Comparison of ENCODE assay signal across 24 cellular contexts in genomic region chr11:121692236-121692635, GRCh38.
DNase-seq lines count a peak whose midpoint lies in the region; ATAC-seq, FAIRE-seq and TF ChIP-seq lines count a peak whose summit lies in the region.
"Had no signal": no experiment of that assay in that cellular context is flagged by ENCODE, and none has a peak within 500 bp of the region (broad histone marks: within the 10 kb centered on the region; RNA-seq: fewer than 3 reads in every experiment).

No MANE protein-coding gene starts in this region.

- H3K27me3 Mint-ChIP-seq in nephron (ENCODE audit: low read depth): no peaks in the 10 kb centered on the region
- H3K27me3 Mint-ChIP-seq in CD4-positive, alpha-beta memory T cell: peaks cover 5% of the 10 kb centered on the region in 2 donors

- H3K4me1 Mint-ChIP-seq in nephron: peaks cover 57% of the 10 kb centered on the region
- peaks cover 0 to 1% (median 0%) of the 10 kb centered on the region in 4 donors for H3K4me1 Mint-ChIP-seq in CD4-positive, alpha-beta memory T cell
- H3K4me1 Mint-ChIP-seq: IgD-negative memory B cell had no signal

- TF ChIP-seq CTCF in HepG2 (CRISPR knock-in tag; IDR thresholded peaks at IDR 0.05): no peak
- TF ChIP-seq CTCF in right lobe of liver (IDR thresholded peaks at IDR 0.05): no peak
- no peak for TF ChIP-seq CTCF in astrocyte of the spinal cord (IDR thresholded peaks at IDR 0.05; ENCODE audit: low read depth, low read length)
- no peak for TF ChIP-seq CTCF in nephron (IDR thresholded peaks at IDR 0.05; ENCODE audit: unreplicated experiment in 3 of 3)

- H3K27ac ChIP-seq in HepG2 (ENCODE audit: extremely low read length, insufficient read depth, low read length) (peak overlapping the region; percentile 40), right lobe of liver (no peak overlapping the region)
- H3K27ac ChIP-seq in CD4-positive, alpha-beta memory T cell (ENCODE audit: low read depth, low read length): no peak overlapping the region
- H3K27ac ChIP-seq: KMS-11, SK-N-MC had no signal

- H3K27me3 ChIP-seq in HepG2 (ENCODE audit: control insufficient read depth in 1 of 2, insufficient read depth in 2 of 2, low read length in 2 of 2) (no peaks in the 10 kb centered on the region), right lobe of liver (no peaks in the 10 kb centered on the region)
- no peaks in the 10 kb centered on the region for H3K27me3 ChIP-seq in CD4-positive, alpha-beta memory T cell (ENCODE audit: insufficient read depth, low read length)

- H3K4me2 ChIP-seq in HepG2 (ENCODE audit: low read depth, low read length): no peak overlapping the region
- H3K4me2 ChIP-seq: KMS-11 had no signal

- no peak overlapping the region for H2AFZ ChIP-seq in HepG2 (ENCODE audit: low read length)

- no peak for FAIRE-seq in HepG2 (lab: Jason Lieb, UNC)
- FAIRE-seq: D721Med, GM12891 had no signal

- POLR2A ChIA-PET in HepG2 (lab: Yijun Ruan, JAX): no interaction called here
- POLR2A ChIA-PET in CD4-positive, alpha-beta memory T cell (lab: Charles Lee; ENCODE audit: partially characterized antibody): no interaction called here

- H3K9me3 Mint-ChIP-seq in nephron: no peaks in the 10 kb centered on the region
- H3K9me3 Mint-ChIP-seq in CD4-positive, alpha-beta memory T cell: peaks cover 0 to 3% (median 0%) of the 10 kb centered on the region in 8 donors

- H3K36me3 Mint-ChIP-seq in nephron (ENCODE audit: low read depth): no peaks in the 10 kb centered on the region
- H3K36me3 Mint-ChIP-seq in CD4-positive, alpha-beta memory T cell: peaks cover 0 to 6% of the 10 kb centered on the region in 2 donors
- H3K36me3 Mint-ChIP-seq: IgD-negative memory B cell had no signal

- H3K79me2 ChIP-seq in HepG2 (ENCODE audit: insufficient read depth, low read length): no peaks in the 10 kb centered on the region

- TF ChIP-seq EP300 in HepG2 (IDR thresholded peaks at IDR 0.05; ENCODE audit: low read depth in 2 of 2, low read length in 2 of 2): no peak
- TF ChIP-seq EP300 in HepG2 (CRISPR knock-in tag; IDR thresholded peaks at IDR 0.05; ENCODE audit: borderline replicate concordance): no peak

- H4K20me1 ChIP-seq in HepG2 (ENCODE audit: insufficient read depth, low read length): no peaks in the 10 kb centered on the region

- H3K27ac Mint-ChIP-seq in nephron: peak overlapping the region in 2 of 3 experiments; percentile 7 to 17
- H3K27ac Mint-ChIP-seq in CD4-positive, alpha-beta memory T cell: no peak overlapping the region
- H3K27ac Mint-ChIP-seq: IgD-negative memory B cell had no signal

- no peak overlapping the region for H3K4me3 Mint-ChIP-seq in nephron
- H3K4me3 Mint-ChIP-seq in CD4-positive, alpha-beta memory T cell: no peak overlapping the region
- H3K4me3 Mint-ChIP-seq: IgD-negative memory B cell had no signal

- ATAC-seq in HepG2: peak; percentile 78
- ATAC-seq in right lobe of liver: no peak
- no peak for ATAC-seq in activated CD4-positive, CD25-positive, alpha-beta regulatory T cell treated with anti-CD3 and anti-CD28 coated beads, Interleukin-2, amount 50 U/mL, for 24 hours
- ATAC-seq in HG03442 (IDR thresholded peaks at IDR 0.05; ENCODE audit: unreplicated experiment): no peak

- TF ChIP-seq POLR2A in HepG2 (IDR thresholded peaks at IDR 0.05; ENCODE audit: insufficient read depth in 1 of 2, low read depth in 2 of 2, low read length in 2 of 2) (no peak), right lobe of liver (IDR thresholded peaks at IDR 0.05) (no peak)

- H3K36me3 ChIP-seq in HepG2 (replicated peaks in 1 of 2; ENCODE audit: control insufficient read depth in 1 of 2, insufficient read depth in 2 of 2, low read length in 2 of 2) (no peaks in the 10 kb centered on the region), right lobe of liver (no peaks in the 10 kb centered on the region)
- no peaks in the 10 kb centered on the region for H3K36me3 ChIP-seq in CD4-positive, alpha-beta memory T cell (ENCODE audit: insufficient read depth, low read length)
- H3K36me3 ChIP-seq: HAP-1 had no signal

- H3K4me1 ChIP-seq in HepG2 (ENCODE audit: insufficient read depth, low read length) (peaks cover 34% of the 10 kb centered on the region), right lobe of liver (no peaks in the 10 kb centered on the region)
- H3K4me1 ChIP-seq in CD4-positive, alpha-beta memory T cell (ENCODE audit: insufficient read depth, low read length): no peaks in the 10 kb centered on the region
- H3K4me1 ChIP-seq: HAP-1 had no signal

- WGBS in HepG2 (ENCODE audit: low lambda C conversion rate): no CpG with 5 or more reads among the region's 1 CpG
- 50% methylated on average over 1 of the region's 1 CpG for WGBS in right lobe of liver (ENCODE audit: insufficient coverage, low coverage, low lambda C conversion rate, missing lambda C conversion rate)

- intact Hi-C loops in HepG2 (cut with micrococcal nuclease; ENCODE audit: unreplicated experiment): no loop called here
- intact Hi-C loops in right lobe of liver (cut with DNase I): no loop called here
- intact Hi-C loops in CD4-positive, alpha-beta memory T cell (cut with micrococcal nuclease): no loop called here

- CTCF ChIA-PET in HepG2 (lab: Yijun Ruan, JAX; ENCODE audit: low intra/inter-chr PET ratio, low total read pairs): no interaction called here
- CTCF ChIA-PET in CD4-positive, alpha-beta memory T cell (lab: Charles Lee; ENCODE audit: partially characterized antibody): no interaction called here

- TF ChIP-seq RAD21 in HepG2 (CRISPR knock-in tag; IDR thresholded peaks at IDR 0.05): no peak

- no peaks in the 10 kb centered on the region for H3K9me3 ChIP-seq in HepG2 (ENCODE audit: low read length)
- no peaks in the 10 kb centered on the region for H3K9me3 ChIP-seq in right lobe of liver
- H3K9me3 ChIP-seq in CD4-positive, alpha-beta memory T cell (ENCODE audit: control insufficient read depth in 1 of 2, low read length in 2 of 2): no peaks in the 10 kb centered on the region
- H3K9me3 ChIP-seq: HAP-1 had no signal

- no peak overlapping the region for H3K4me3 ChIP-seq in HepG2 (replicated peaks in 1 of 3; ENCODE audit: insufficient read depth in 1 of 3, low read depth in 2 of 3, low read length in 3 of 3)
- no peak overlapping the region for H3K4me3 ChIP-seq in right lobe of liver
- H3K4me3 ChIP-seq in astrocyte of the spinal cord (ENCODE audit: low read depth, low read length): no peak overlapping the region
- H3K4me3 ChIP-seq in CD4-positive, alpha-beta memory T cell (ENCODE audit: low read length in 2 of 2): no peak overlapping the region
- H3K4me3 ChIP-seq: HAP-1, SK-N-MC had no signal

- in situ Hi-C loops in HepG2 (cut with HindIII; ENCODE audit: extremely low pct_ligation_motif_present, low pct_unique_long_range_greater_than_20kb) (no loop called here), astrocyte of the spinal cord (cut with HindIII; ENCODE audit: low sequenced_read_pairs) (no loop called here)

- DNase-seq in HepG2 (ENCODE audit: low spot score): peak; percentile 84
- no peak for DNase-seq in right lobe of liver
- DNase-seq in astrocyte of the spinal cord (ENCODE audit: low read depth, low spot score): peak; percentile 33
- DNase-seq in CD4-positive, alpha-beta memory T cell: no peak
- no peak for DNase-seq in ecto neural progenitor cell (ENCODE audit: low spot score)
- DNase-seq: EL, GF-D8, GOT3, NCI-H1092, NCI-H1436, NCI-H187, NCI-H446 treated with DMSO at 0.1 percent for 48 hours, NCI-H82, Right ventricle myocardium superior, RPMI8226 had no signal

- no peak overlapping the region for H3K9ac ChIP-seq in HepG2 (ENCODE audit: insufficient read depth, low read depth, low read length)
- H3K9ac ChIP-seq: KMS-11 had no signal

- no TSS peak for BruUV-seq in HepG2 (replicated peaks; lab: Mats Ljungman, UMichigan)

TF ChIP-seq in HepG2, 621 proteins besides CTCF, POLR2A, EP300 and RAD21 (continues in another document):
- 0 out of 2 replicates have a peak, but pooled peaks have one; percentile 25 for TF ChIP-seq ARID5B (CRISPR knock-in tag; IDR thresholded peaks at IDR 0.05)
- TF ChIP-seq MTF2 (CRISPR knock-in tag; IDR thresholded peaks at IDR 0.05; ENCODE audit: borderline replicate concordance): no peak
- no peak for TF ChIP-seq GATAD1 (CRISPR knock-in tag; IDR thresholded peaks at IDR 0.05)
- TF ChIP-seq TEAD3 (CRISPR knock-in tag; optimal IDR thresholded peaks at IDR 0.05; ENCODE audit: borderline replicate concordance): peak; percentile 26
- peak; percentile 46; the same call in 1 of the 2 replicates for TF ChIP-seq TFAP4 (IDR thresholded peaks at IDR 0.05; ENCODE audit: borderline replicate concordance, low read depth)
- TF ChIP-seq ZSCAN30 (CRISPR knock-in tag; IDR thresholded peaks at IDR 0.05): no peak
- no peak for TF ChIP-seq ZNF883 (CRISPR knock-in tag; IDR thresholded peaks at IDR 0.05; ENCODE audit: not compliant biosample characterization)

Comparison
In these comparisons a context has a peak if more than half of its experiments do, and no peak if none do; other contexts are left out.
1. DNase-seq: peak in HepG2 (single experiment) and astrocyte of the spinal cord (single experiment); none in right lobe of liver (0 of 3), CD4-positive, alpha-beta memory T cell (0 of 5) and ecto neural progenitor cell (single experiment).
2. H3K27ac Mint-ChIP-seq: peak in nephron (2 of 3); none in CD4-positive, alpha-beta memory T cell (0 of 7).